1 cellular context compared by ENCODE assay signal in the genomic region with DNA sequence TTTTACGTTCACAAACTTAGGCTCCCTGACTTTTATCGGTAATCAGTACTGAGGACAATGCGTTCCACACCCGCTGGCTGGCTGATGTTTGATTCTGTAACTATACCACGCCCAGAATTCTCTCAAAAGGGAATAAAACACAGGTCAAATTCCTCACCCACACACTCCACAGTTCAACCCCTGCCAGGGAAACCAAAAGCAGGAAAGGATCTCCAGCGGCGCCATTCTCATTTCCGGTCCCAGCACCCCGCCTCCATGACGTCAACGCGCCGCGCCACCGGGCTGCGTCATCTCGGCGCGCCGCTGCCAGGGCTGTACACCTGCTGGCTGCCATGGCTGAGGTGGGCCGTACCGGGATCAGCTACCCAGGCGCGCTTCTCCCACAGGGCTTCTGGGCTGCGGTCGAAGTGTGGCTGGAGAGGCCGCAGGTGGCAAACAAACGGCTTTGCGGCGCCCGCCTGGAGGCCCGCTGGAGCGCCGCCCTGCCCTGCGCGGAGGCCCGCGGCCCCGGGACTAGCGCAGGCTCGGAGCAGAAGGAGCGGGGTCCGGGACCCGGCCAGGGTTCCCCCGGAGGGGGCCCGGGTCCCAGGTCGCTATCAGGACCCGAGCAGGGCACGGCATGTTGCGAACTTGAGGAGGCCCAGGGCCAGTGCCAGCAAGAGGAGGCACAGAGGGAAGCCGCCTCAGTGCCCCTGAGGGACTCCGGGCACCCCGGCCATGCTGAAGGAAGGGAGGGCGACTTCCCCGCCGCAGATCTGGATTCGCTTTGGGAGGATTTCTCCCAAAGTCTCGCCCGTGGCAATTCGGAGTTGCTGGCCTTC.
TF ChIP-seq lines count a peak whose summit lies in the region.

A gene (minus strand): TSS at position 233 of the 821 bp plus-strand sequence. CDS start 24,202 bp downstream, outside the sequence.
A gene with protein sequence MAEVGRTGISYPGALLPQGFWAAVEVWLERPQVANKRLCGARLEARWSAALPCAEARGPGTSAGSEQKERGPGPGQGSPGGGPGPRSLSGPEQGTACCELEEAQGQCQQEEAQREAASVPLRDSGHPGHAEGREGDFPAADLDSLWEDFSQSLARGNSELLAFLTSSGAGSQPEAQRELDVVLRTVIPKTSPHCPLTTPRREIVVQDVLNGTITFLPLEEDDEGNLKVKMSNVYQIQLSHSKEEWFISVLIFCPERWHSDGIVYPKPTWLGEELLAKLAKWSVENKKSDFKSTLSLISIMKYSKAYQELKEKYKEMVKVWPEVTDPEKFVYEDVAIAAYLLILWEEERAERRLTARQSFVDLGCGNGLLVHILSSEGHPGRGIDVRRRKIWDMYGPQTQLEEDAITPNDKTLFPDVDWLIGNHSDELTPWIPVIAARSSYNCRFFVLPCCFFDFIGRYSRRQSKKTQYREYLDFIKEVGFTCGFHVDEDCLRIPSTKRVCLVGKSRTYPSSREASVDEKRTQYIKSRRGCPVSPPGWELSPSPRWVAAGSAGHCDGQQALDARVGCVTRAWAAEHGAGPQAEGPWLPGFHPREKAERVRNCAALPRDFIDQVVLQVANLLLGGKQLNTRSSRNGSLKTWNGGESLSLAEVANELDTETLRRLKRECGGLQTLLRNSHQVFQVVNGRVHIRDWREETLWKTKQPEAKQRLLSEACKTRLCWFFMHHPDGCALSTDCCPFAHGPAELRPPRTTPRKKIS (plus strand): TSS at position 287 of the 821 bp plus-strand sequence. CDS start 46 bp downstream, at position 333.

TF ChIP-seq in HepG2, 621 proteins besides CTCF, POLR2A, EP300 and RAD21 (continued from another document and continues in another):
- TF ChIP-seq, protein P1, sequence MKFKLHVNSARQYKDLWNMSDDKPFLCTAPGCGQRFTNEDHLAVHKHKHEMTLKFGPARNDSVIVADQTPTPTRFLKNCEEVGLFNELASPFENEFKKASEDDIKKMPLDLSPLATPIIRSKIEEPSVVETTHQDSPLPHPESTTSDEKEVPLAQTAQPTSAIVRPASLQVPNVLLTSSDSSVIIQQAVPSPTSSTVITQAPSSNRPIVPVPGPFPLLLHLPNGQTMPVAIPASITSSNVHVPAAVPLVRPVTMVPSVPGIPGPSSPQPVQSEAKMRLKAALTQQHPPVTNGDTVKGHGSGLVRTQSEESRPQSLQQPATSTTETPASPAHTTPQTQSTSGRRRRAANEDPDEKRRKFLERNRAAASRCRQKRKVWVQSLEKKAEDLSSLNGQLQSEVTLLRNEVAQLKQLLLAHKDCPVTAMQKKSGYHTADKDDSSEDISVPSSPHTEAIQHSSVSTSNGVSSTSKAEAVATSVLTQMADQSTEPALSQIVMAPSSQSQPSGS (CRISPR knock-in tag; IDR thresholded peaks at IDR 0.05) = peak; percentile 94
- peak; percentile 99 for TF ChIP-seq HOXA3 (CRISPR knock-in tag; IDR thresholded peaks at IDR 0.05)
- TF ChIP-seq, protein P2, sequence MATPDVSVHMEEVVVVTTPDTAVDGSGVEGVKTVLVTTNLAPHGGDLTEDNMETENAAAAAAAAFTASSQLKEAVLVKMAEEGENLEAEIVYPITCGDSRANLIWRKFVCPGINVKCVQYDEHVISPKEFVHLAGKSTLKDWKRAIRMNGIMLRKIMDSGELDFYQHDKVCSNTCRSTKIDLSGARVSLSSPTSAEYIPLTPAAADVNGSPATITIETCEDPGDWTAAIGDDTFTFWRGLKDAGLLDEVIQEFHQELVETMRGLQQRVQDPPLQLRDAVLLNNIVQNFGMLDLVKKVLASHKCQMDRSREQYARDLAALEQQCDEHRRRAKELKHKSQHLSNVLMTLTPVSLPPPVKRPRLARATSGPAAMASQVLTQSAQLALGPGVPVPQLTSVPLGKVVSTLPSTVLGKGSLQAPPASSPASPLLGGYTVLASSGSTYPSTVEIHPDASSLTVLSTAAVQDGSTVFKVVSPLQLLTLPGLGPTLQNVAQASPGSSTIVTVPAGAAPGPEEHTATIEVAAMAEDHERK (CRISPR knock-in tag; IDR thresholded peaks at IDR 0.05; ENCODE audit: low read depth) = peak; percentile 51; the same call in 1 of the 2 replicates
- TF ChIP-seq ARHGAP35 (CRISPR knock-in tag; IDR thresholded peaks at IDR 0.05; ENCODE audit: borderline replicate concordance) = 0 out of 2 replicates have a peak, but pooled peaks have one; percentile 68
- no peak for TF ChIP-seq ZNF343 (CRISPR knock-in tag; IDR thresholded peaks at IDR 0.05)
- TF ChIP-seq ERF (CRISPR knock-in tag; IDR thresholded peaks at IDR 0.05) = peak; percentile 63
- TF ChIP-seq SP2 (CRISPR knock-in tag; IDR thresholded peaks at IDR 0.05) = peak; percentile 60
- 0 out of 2 replicates have a peak, but pooled peaks have one; percentile 59 for TF ChIP-seq FOXC1 (CRISPR knock-in tag; IDR thresholded peaks at IDR 0.05; ENCODE audit: borderline replicate concordance)
- TF ChIP-seq HNRNPLL (IDR thresholded peaks at IDR 0.05; ENCODE audit: low read depth, low read length, poor library complexity, severe bottlenecking) = peak; percentile 47
- peak; percentile 22 for TF ChIP-seq XRCC5 (optimal IDR thresholded peaks at IDR 0.05; ENCODE audit: low read length)
- TF ChIP-seq, protein P3, sequence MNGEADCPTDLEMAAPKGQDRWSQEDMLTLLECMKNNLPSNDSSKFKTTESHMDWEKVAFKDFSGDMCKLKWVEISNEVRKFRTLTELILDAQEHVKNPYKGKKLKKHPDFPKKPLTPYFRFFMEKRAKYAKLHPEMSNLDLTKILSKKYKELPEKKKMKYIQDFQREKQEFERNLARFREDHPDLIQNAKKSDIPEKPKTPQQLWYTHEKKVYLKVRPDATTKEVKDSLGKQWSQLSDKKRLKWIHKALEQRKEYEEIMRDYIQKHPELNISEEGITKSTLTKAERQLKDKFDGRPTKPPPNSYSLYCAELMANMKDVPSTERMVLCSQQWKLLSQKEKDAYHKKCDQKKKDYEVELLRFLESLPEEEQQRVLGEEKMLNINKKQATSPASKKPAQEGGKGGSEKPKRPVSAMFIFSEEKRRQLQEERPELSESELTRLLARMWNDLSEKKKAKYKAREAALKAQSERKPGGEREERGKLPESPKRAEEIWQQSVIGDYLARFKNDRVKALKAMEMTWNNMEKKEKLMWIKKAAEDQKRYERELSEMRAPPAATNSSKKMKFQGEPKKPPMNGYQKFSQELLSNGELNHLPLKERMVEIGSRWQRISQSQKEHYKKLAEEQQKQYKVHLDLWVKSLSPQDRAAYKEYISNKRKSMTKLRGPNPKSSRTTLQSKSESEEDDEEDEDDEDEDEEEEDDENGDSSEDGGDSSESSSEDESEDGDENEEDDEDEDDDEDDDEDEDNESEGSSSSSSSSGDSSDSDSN (CRISPR knock-in tag; IDR thresholded peaks at IDR 0.05) = peak; percentile 45; the same call in 1 of the 2 replicates
- TF ChIP-seq AGO2 (optimal IDR thresholded peaks at IDR 0.05; ENCODE audit: low read depth, low read length) = peak; percentile 49
- TF ChIP-seq GFI1 (CRISPR knock-in tag; IDR thresholded peaks at IDR 0.05; ENCODE audit: borderline replicate concordance) = no peak
- TF ChIP-seq, protein P4, sequence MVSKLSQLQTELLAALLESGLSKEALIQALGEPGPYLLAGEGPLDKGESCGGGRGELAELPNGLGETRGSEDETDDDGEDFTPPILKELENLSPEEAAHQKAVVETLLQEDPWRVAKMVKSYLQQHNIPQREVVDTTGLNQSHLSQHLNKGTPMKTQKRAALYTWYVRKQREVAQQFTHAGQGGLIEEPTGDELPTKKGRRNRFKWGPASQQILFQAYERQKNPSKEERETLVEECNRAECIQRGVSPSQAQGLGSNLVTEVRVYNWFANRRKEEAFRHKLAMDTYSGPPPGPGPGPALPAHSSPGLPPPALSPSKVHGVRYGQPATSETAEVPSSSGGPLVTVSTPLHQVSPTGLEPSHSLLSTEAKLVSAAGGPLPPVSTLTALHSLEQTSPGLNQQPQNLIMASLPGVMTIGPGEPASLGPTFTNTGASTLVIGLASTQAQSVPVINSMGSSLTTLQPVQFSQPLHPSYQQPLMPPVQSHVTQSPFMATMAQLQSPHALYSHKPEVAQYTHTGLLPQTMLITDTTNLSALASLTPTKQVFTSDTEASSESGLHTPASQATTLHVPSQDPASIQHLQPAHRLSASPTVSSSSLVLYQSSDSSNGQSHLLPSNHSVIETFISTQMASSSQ (IDR thresholded peaks at IDR 0.05; ENCODE audit: low read depth) = no peak
- TF ChIP-seq, protein P4 (CRISPR knock-in tag; IDR thresholded peaks at IDR 0.05; ENCODE audit: borderline replicate concordance) = peak; percentile 50; the same call in 1 of the 2 replicates
- TF ChIP-seq MED8 (CRISPR knock-in tag; IDR thresholded peaks at IDR 0.05; ENCODE audit: insufficient replicate concordance) = peak; percentile 69
- no peak for TF ChIP-seq MZF1 (CRISPR knock-in tag; IDR thresholded peaks at IDR 0.05; ENCODE audit: borderline replicate concordance)
- no peak for TF ChIP-seq TCF12 (IDR thresholded peaks at IDR 0.05)
- no peak for TF ChIP-seq TCF12 (CRISPR knock-in tag; IDR thresholded peaks at IDR 0.05)
- peak; percentile 30 for TF ChIP-seq PTBP1 (IDR thresholded peaks at IDR 0.05; ENCODE audit: low read depth, low read length, poor library complexity, severe bottlenecking)
- TF ChIP-seq HNF4A (CRISPR knock-in tag; IDR thresholded peaks at IDR 0.05) = peak; percentile 42; the same call in 1 of the 2 replicates
- TF ChIP-seq, protein P5, sequence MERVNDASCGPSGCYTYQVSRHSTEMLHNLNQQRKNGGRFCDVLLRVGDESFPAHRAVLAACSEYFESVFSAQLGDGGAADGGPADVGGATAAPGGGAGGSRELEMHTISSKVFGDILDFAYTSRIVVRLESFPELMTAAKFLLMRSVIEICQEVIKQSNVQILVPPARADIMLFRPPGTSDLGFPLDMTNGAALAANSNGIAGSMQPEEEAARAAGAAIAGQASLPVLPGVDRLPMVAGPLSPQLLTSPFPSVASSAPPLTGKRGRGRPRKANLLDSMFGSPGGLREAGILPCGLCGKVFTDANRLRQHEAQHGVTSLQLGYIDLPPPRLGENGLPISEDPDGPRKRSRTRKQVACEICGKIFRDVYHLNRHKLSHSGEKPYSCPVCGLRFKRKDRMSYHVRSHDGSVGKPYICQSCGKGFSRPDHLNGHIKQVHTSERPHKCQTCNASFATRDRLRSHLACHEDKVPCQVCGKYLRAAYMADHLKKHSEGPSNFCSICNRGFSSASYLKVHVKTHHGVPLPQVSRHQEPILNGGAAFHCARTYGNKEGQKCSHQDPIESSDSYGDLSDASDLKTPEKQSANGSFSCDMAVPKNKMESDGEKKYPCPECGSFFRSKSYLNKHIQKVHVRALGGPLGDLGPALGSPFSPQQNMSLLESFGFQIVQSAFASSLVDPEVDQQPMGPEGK (CRISPR knock-in tag; IDR thresholded peaks at IDR 0.05) = peak; percentile 26; the same call in 1 of the 2 replicates
- TF ChIP-seq, protein P6, sequence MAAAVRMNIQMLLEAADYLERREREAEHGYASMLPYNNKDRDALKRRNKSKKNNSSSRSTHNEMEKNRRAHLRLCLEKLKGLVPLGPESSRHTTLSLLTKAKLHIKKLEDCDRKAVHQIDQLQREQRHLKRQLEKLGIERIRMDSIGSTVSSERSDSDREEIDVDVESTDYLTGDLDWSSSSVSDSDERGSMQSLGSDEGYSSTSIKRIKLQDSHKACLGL (CRISPR knock-in tag; IDR thresholded peaks at IDR 0.05) = peak; percentile 87
- peak; percentile 98 for TF ChIP-seq PHF20 (CRISPR knock-in tag; IDR thresholded peaks at IDR 0.05)
- 0 out of 2 replicates have a peak, but pooled peaks have one; percentile 29 for TF ChIP-seq ZNF775 (CRISPR knock-in tag; IDR thresholded peaks at IDR 0.05; ENCODE audit: borderline replicate concordance)
- peak in 1 of 2 experiments; percentile 69; a peak in 2 of 4 replicates for TF ChIP-seq KLF16 (CRISPR knock-in tag; IDR thresholded peaks at IDR 0.05)
- TF ChIP-seq, protein P7, sequence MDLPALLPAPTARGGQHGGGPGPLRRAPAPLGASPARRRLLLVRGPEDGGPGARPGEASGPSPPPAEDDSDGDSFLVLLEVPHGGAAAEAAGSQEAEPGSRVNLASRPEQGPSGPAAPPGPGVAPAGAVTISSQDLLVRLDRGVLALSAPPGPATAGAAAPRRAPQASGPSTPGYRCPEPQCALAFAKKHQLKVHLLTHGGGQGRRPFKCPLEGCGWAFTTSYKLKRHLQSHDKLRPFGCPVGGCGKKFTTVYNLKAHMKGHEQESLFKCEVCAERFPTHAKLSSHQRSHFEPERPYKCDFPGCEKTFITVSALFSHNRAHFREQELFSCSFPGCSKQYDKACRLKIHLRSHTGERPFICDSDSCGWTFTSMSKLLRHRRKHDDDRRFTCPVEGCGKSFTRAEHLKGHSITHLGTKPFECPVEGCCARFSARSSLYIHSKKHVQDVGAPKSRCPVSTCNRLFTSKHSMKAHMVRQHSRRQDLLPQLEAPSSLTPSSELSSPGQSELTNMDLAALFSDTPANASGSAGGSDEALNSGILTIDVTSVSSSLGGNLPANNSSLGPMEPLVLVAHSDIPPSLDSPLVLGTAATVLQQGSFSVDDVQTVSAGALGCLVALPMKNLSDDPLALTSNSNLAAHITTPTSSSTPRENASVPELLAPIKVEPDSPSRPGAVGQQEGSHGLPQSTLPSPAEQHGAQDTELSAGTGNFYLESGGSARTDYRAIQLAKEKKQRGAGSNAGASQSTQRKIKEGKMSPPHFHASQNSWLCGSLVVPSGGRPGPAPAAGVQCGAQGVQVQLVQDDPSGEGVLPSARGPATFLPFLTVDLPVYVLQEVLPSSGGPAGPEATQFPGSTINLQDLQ (CRISPR knock-in tag; IDR thresholded peaks at IDR 0.05) = no peak
